Comparison of ENCODE assay signal across 1 cellular context in genomic region chr1:16613185-16614147, GRCh38.
TF ChIP-seq lines count a peak whose summit lies in the region.

TSS of gene NBPF1 (minus strand) at chr1:16613564.

TF ChIP-seq in HepG2, 621 proteins besides CTCF, POLR2A, EP300 and RAD21 (continued from another document and continues in another):
- TF ChIP-seq WIZ (CRISPR knock-in tag; IDR thresholded peaks at IDR 0.05) (peak; percentile 96), SP4 (CRISPR knock-in tag; IDR thresholded peaks at IDR 0.05) (no peak), ZNF773 (CRISPR knock-in tag; IDR thresholded peaks at IDR 0.05; ENCODE audit: borderline replicate concordance) (peak; percentile 92; the same call in 1 of the 2 replicates), PHF20 (CRISPR knock-in tag; IDR thresholded peaks at IDR 0.05) (no peak), LRRFIP1 (CRISPR knock-in tag; conservative IDR thresholded peaks at IDR 0.05) (peak; percentile 84; the same call in 1 of the 2 replicates), SNAI1 (CRISPR knock-in tag; IDR thresholded peaks at IDR 0.05; ENCODE audit: borderline replicate concordance) (peak; percentile 81), ZNF225 (CRISPR knock-in tag; IDR thresholded peaks at IDR 0.05) (peak; percentile 100), SALL2 (CRISPR knock-in tag; IDR thresholded peaks at IDR 0.05) (peak; percentile 92), DMAP1 (CRISPR knock-in tag; IDR thresholded peaks at IDR 0.05) (peak; percentile 95), STAG1 (CRISPR knock-in tag; IDR thresholded peaks at IDR 0.05) (peak; percentile 51), SMAD9 (CRISPR knock-in tag; IDR thresholded peaks at IDR 0.05) (peak; percentile 96), ZNF253 (CRISPR knock-in tag; IDR thresholded peaks at IDR 0.05; ENCODE audit: borderline replicate concordance) (peak; percentile 95), ZNF510 (CRISPR knock-in tag; IDR thresholded peaks at IDR 0.05; ENCODE audit: low read depth) (peak; percentile 99), HMGXB3 (CRISPR knock-in tag; IDR thresholded peaks at IDR 0.05; ENCODE audit: borderline replicate concordance) (peak; percentile 74; the same call in 1 of the 2 replicates), REL (CRISPR knock-in tag; conservative IDR thresholded peaks at IDR 0.05) (no peak), ZNF550 (CRISPR knock-in tag; IDR thresholded peaks at IDR 0.05; ENCODE audit: borderline replicate concordance) (peak; percentile 99), CENPT (CRISPR knock-in tag; IDR thresholded peaks at IDR 0.05; ENCODE audit: low read depth) (peak; percentile 94), FOXK2 (IDR thresholded peaks at IDR 0.05) (no peak), NR3C1 (CRISPR knock-in tag; IDR thresholded peaks at IDR 0.05) (0 out of 2 replicates have a peak, but pooled peaks have one; percentile 7), ZNF770 (CRISPR knock-in tag; IDR thresholded peaks at IDR 0.05) (no peak), ZSCAN5A (CRISPR knock-in tag; IDR thresholded peaks at IDR 0.05; ENCODE audit: borderline replicate concordance) (peak; percentile 99), ZNF382 (CRISPR knock-in tag; IDR thresholded peaks at IDR 0.05; ENCODE audit: borderline replicate concordance) (no peak), ZNF335 (CRISPR knock-in tag; IDR thresholded peaks at IDR 0.05) (peak; percentile 93), TERF1 (CRISPR knock-in tag; IDR thresholded peaks at IDR 0.05) (peak; percentile 94), ZSCAN12 (CRISPR knock-in tag; IDR thresholded peaks at IDR 0.05) (peak; percentile 91), ZNF572 (CRISPR knock-in tag; IDR thresholded peaks at IDR 0.05) (no peak), KMT2B (CRISPR knock-in tag; IDR thresholded peaks at IDR 0.05) (peak; percentile 96), KDM3A (CRISPR knock-in tag; IDR thresholded peaks at IDR 0.05; ENCODE audit: low read depth) (peak; percentile 99), IKZF1 (IDR thresholded peaks at IDR 0.05) (no peak), ZBTB38 (CRISPR knock-in tag; IDR thresholded peaks at IDR 0.05) (peak; percentile 96), DDIT3 (CRISPR knock-in tag; IDR thresholded peaks at IDR 0.05) (peak; percentile 85; the same call in 1 of the 2 replicates), CSRNP1 (CRISPR knock-in tag; IDR thresholded peaks at IDR 0.05) (peak; percentile 100), MAFK (conservative IDR thresholded peaks at IDR 0.05 in 1 of 2, IDR thresholded peaks at IDR 0.05 in 1 of 2; ENCODE audit: low read length in 2 of 2) (no peak), ATM (IDR thresholded peaks at IDR 0.05; ENCODE audit: borderline replicate concordance) (no peak), SAFB2 (CRISPR knock-in tag; IDR thresholded peaks at IDR 0.05; ENCODE audit: borderline replicate concordance, low read depth) (peak; percentile 100), PHF21A (CRISPR knock-in tag; IDR thresholded peaks at IDR 0.05) (no peak), ZNF329 (CRISPR knock-in tag; IDR thresholded peaks at IDR 0.05; ENCODE audit: low read depth) (no peak), FOXC1 (CRISPR knock-in tag; IDR thresholded peaks at IDR 0.05; ENCODE audit: borderline replicate concordance) (peak; percentile 99), ZNF432 (CRISPR knock-in tag; IDR thresholded peaks at IDR 0.05; ENCODE audit: borderline replicate concordance) (no peak), RFX1 (IDR thresholded peaks at IDR 0.05) (no peak), GMEB1 (CRISPR knock-in tag; IDR thresholded peaks at IDR 0.05; ENCODE audit: borderline replicate concordance) (peak; percentile 82), MTF1 (CRISPR knock-in tag; IDR thresholded peaks at IDR 0.05) (peak; percentile 82; the same call in 1 of the 2 replicates), ZNF713 (CRISPR knock-in tag; IDR thresholded peaks at IDR 0.05) (peak; percentile 99), NFE2L2 (IDR thresholded peaks at IDR 0.05; ENCODE audit: low read length) (no peak), AGO2 (optimal IDR thresholded peaks at IDR 0.05; ENCODE audit: low read depth, low read length) (peak; percentile 92), DR1 (CRISPR knock-in tag; IDR thresholded peaks at IDR 0.05) (no peak), ZNF3 (CRISPR knock-in tag; IDR thresholded peaks at IDR 0.05) (no peak), ZNF460 (CRISPR knock-in tag; IDR thresholded peaks at IDR 0.05; ENCODE audit: borderline replicate concordance) (no peak), CEBPG (CRISPR knock-in tag; IDR thresholded peaks at IDR 0.05) (peak; percentile 70), SSRP1 (CRISPR knock-in tag; IDR thresholded peaks at IDR 0.05) (peak; percentile 97), RXRA (CRISPR knock-in tag; IDR thresholded peaks at IDR 0.05) (peak; percentile 87), DNMT3B (CRISPR knock-in tag; conservative IDR thresholded peaks at IDR 0.05) (peak; percentile 92), ZGPAT (CRISPR knock-in tag; IDR thresholded peaks at IDR 0.05) (peak; percentile 98), ATF5 (CRISPR knock-in tag; IDR thresholded peaks at IDR 0.05; ENCODE audit: low read depth) (peak; percentile 99)
